In the genomic region with DNA sequence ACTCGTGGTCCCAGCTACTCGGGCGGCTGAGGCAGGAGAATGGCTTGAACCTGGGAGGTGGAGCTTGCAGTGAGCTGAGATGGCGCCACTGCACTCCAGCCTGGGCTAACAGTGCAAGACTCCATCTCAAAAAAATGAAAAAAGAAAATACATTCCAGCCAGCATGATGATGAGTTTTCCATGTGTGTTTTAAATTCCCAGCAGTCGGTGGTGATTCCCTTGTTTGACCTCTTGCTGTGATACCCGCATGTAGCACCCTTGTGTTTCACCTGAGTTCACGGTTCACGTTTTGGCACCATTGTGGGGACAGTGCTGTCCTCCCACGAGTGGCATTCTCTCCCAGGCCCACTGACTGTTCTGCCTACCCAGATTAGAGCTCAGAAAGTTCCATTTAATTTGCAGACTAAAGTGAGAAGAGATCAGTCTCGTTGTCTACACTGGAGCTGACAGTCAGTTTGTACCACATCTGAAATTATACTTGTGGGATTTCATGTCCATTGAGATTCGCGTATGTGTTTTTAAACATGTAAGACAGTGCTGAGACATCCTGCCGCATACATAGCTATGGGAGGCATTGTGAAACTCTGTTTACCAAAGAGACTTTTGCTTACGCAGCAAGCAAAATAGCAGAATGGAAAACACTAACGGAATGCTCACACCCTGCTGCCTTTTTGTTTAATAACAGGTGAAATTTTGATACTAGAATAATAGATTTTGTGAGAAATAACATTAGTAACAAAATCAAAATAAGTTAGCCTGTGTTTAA, we compare ENCODE assay signal across 23 cellular contexts.
"Had no signal": no experiment of that assay in that cellular context is flagged by ENCODE, and none has a peak within 500 bp of the region (broad histone marks: within the 10 kb centered on the region; RNA-seq: fewer than 3 reads in every experiment).

No MANE protein-coding gene starts in this region.

- H3K4me3 ChIP-seq: K562 had no signal

- H3K36me3 ChIP-seq: brain microvascular endothelial cell had no signal

- H3K27me3 ChIP-seq: brain microvascular endothelial cell had no signal

- DNase-seq: activated B cell treated with CpG ODN at 0.5 μM for 24 hours; activated CD4-positive, alpha-beta T cell treated with anti-CD3 and anti-CD28 coated beads for 1 hour; activated CD4-positive, alpha-beta T cell treated with anti-CD3 and anti-CD28 coated beads, Interleukin-2, amount 10 ng/mL, durations not matched to agents 24 days and 14 days; activated CD4-positive, alpha-beta T cell treated with anti-CD3 and anti-CD28 coated beads, Interleukin-2, amount 50 U/mL, for 48 hours; activated CD8-positive, alpha-beta memory T cell treated with anti-CD3 and anti-CD28 coated beads for 24 hours; activated effector memory CD4-positive, alpha-beta T cell treated with anti-CD3 and anti-CD28 coated beads, Interleukin-2, amount 50 U/mL, for 16 hours; activated naive CD4-positive, alpha-beta T cell treated with Interleukin-2 at 50 U/mL for 16 hours; activated T-cell treated with anti-CD3 and anti-CD28 coated beads, Interleukin-2, amount 50 U/mL, for 4 hours; brain microvascular endothelial cell; cerebellar nuclear complex; Karpas-422; MM.1S; NCI-H1092; NCI-H1417 treated with DMSO at 0.1 percent for 48 hours; NCI-H1694; NCI-H2029 treated with DMSO at 0.1 percent for 48 hours; NCI-H524; PC-3; SHP77 treated with DMSO at 0.1 percent for 48 hours; T-helper 17 cell; T-helper 9 cell had no signal

- FAIRE-seq: K562, RCC 7860 had no signal
